ENCODE assay signal across 8 cellular contexts in genomic region chr3:179147571-179148445, GRCh38. TPM values are rescaled to one million over a fixed set of nuclear protein-coding genes. Genes with fewer than 3 reads are reported as not detected.
A peak's percentile ranks its signal among the peaks of the same experiment; 100 is the strongest.
DNase-seq lines count a peak whose midpoint lies in the region; TF ChIP-seq lines count a peak whose summit lies in the region.

Gene PIK3CA (plus strand): TSS chr3:179148357. CDS start chr3:179198826, 50,469 bp downstream.

- TF ChIP-seq EP300 in neural cell (conservative IDR thresholded peaks at IDR 0.05; ENCODE audit: poor library complexity, severe bottlenecking) (peak; percentile 34), stomach (IDR thresholded peaks at IDR 0.05) (no peak)

- H4K20me1 ChIP-seq in neural cell (ENCODE audit: insufficient read depth) = no peaks in the 10 kb centered on the region

- H3K27ac ChIP-seq in neural cell (ENCODE audit: low read length) = peak within 1 kb of the TSS; percentile 86
- peak within 1 kb of the TSS; percentile 96 to 99 (median 98) for H3K27ac ChIP-seq in stomach

- peaks cover 37% of the 10 kb centered on the region for H3K79me2 ChIP-seq in neural cell (replicated peaks; ENCODE audit: insufficient read depth, low read length)

- H3K4me1 ChIP-seq in stomach = peaks cover 4 to 41% (median 25%) of the 10 kb centered on the region in 4 donors

- TF ChIP-seq CTCF in fibroblast of villous mesenchyme (IDR thresholded peaks at IDR 0.05; ENCODE audit: insufficient read depth, low read depth, low read length) (no peak), neural cell (IDR thresholded peaks at IDR 0.05; ENCODE audit: poor library complexity, severe bottlenecking) (no peak), stomach (IDR thresholded peaks at IDR 0.05) (no peak)

- DNase-seq in ELF-1 (ENCODE audit: low read depth, low spot score) = peak; percentile 97
- peak; percentile 86 for DNase-seq in H7
- peak; percentile 100 for DNase-seq in M059J (ENCODE audit: low read depth)
- peak; percentile 96 to 98 for DNase-seq in SHP77 (lab: John Stamatoyannopoulos, UW)
- peak; percentile 90 for DNase-seq in activated effector memory CD4-positive, alpha-beta T cell treated with Interleukin-2 at 50 U/mL for 16 hours
- DNase-seq in fibroblast of villous mesenchyme (ENCODE audit: low read depth) = peak; percentile 99
- peak; percentile 94 for DNase-seq in stomach

- no peaks in the 10 kb centered on the region for H3K36me3 ChIP-seq in H7 (replicated peaks; ENCODE audit: control insufficient read depth, insufficient read depth, low read length)
- no peaks in the 10 kb centered on the region for H3K36me3 ChIP-seq in neural cell (ENCODE audit: insufficient read depth, low read length)
- H3K36me3 ChIP-seq in stomach = no peaks in the 10 kb centered on the region

- TF ChIP-seq RAD21 in neural cell (conservative IDR thresholded peaks at IDR 0.05) = no peak

- H3F3A ChIP-seq in neural cell (ENCODE audit: insufficient read depth, low read length, poor library complexity, severe bottlenecking) = no peaks in the 10 kb centered on the region

- H3K27me3 ChIP-seq in H7 (ENCODE audit: control insufficient read depth, insufficient read depth, low read length) (no peaks in the 10 kb centered on the region), neural cell (ENCODE audit: insufficient read depth, low read depth, low read length) (no peaks in the 10 kb centered on the region), stomach (no peaks in the 10 kb centered on the region)

- H2AFZ ChIP-seq in neural cell (ENCODE audit: low read depth, low read length) = peak within 1 kb of the TSS; percentile 66

- TF ChIP-seq POLR2A in stomach (IDR thresholded peaks at IDR 0.05) = peak in 2 of 4 donors; percentile 44 to 56

- H3K9me2 ChIP-seq in neural cell (ENCODE audit: insufficient read depth, low read length) = no peaks in the 10 kb centered on the region

- H3K9me3 ChIP-seq in neural cell (ENCODE audit: low read length) (no peaks in the 10 kb centered on the region), stomach (no peaks in the 10 kb centered on the region)

- H3K9ac ChIP-seq in neural cell (ENCODE audit: low read length) = peak within 1 kb of the TSS; percentile 90

- 0 to 1% (median 0%) methylated on average over 50 to 53 of the region's 53 CpGs for WGBS in stomach, 5 donors

- H3K4me3 ChIP-seq in H7 (ENCODE audit: insufficient read depth, low read depth, low read length) = peak within 1 kb of the TSS; percentile 92
- peak within 1 kb of the TSS; percentile 87 for H3K4me3 ChIP-seq in fibroblast of villous mesenchyme (ENCODE audit: low read depth, low read length)
- H3K4me3 ChIP-seq in neural cell (ENCODE audit: low read length) = peak within 1 kb of the TSS; percentile 89
- peak within 1 kb of the TSS; percentile 76 to 96 (median 88) for H3K4me3 ChIP-seq in stomach

- peak within 1 kb of the TSS; percentile 77 for H3K4me2 ChIP-seq in neural cell (ENCODE audit: low read length)

- intact Hi-C loops in stomach (cut with DNase I; ENCODE audit: low total_unique reads) = no loop called here

TF ChIP-seq in neural cell, 6 proteins besides CTCF, POLR2A, EP300 and RAD21:
- TF ChIP-seq TAF1 (IDR thresholded peaks at IDR 0.05; ENCODE audit: low read depth) (no peak), EZH2 (IDR thresholded peaks at IDR 0.05; ENCODE audit: borderline replicate concordance, insufficient read depth, low read length, poor library complexity, severe bottlenecking) (no peak), SMC3 (conservative IDR thresholded peaks at IDR 0.05; ENCODE audit: poor library complexity) (no peak), MXI1 (conservative IDR thresholded peaks at IDR 0.05; ENCODE audit: poor library complexity, severe bottlenecking) (peak; percentile 82), POLR2AphosphoS5 (IDR thresholded peaks at IDR 0.05) (peak; percentile 72)
- TF ChIP-seq, protein P1, sequence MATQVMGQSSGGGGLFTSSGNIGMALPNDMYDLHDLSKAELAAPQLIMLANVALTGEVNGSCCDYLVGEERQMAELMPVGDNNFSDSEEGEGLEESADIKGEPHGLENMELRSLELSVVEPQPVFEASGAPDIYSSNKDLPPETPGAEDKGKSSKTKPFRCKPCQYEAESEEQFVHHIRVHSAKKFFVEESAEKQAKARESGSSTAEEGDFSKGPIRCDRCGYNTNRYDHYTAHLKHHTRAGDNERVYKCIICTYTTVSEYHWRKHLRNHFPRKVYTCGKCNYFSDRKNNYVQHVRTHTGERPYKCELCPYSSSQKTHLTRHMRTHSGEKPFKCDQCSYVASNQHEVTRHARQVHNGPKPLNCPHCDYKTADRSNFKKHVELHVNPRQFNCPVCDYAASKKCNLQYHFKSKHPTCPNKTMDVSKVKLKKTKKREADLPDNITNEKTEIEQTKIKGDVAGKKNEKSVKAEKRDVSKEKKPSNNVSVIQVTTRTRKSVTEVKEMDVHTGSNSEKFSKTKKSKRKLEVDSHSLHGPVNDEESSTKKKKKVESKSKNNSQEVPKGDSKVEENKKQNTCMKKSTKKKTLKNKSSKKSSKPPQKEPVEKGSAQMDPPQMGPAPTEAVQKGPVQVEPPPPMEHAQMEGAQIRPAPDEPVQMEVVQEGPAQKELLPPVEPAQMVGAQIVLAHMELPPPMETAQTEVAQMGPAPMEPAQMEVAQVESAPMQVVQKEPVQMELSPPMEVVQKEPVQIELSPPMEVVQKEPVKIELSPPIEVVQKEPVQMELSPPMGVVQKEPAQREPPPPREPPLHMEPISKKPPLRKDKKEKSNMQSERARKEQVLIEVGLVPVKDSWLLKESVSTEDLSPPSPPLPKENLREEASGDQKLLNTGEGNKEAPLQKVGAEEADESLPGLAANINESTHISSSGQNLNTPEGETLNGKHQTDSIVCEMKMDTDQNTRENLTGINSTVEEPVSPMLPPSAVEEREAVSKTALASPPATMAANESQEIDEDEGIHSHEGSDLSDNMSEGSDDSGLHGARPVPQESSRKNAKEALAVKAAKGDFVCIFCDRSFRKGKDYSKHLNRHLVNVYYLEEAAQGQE (IDR thresholded peaks at IDR 0.05; ENCODE audit: borderline replicate concordance) = no peak

RNA-seq across cellular contexts. Expression of gene PIK3CA, which starts in this region (rescaled TPM):
- total RNA-seq in H7 (2014; rRNA removed; shearing (Covaris generic)) = 10.7 and 13.3 TPM in 2 replicates
- total RNA-seq in M059J (2014; rRNA removed; shearing (Covaris generic)) = 21.7 and 34.1 TPM in 2 replicates
- total RNA-seq in fibroblast of villous mesenchyme (20.0 and 30.2 TPM in 2 replicates), stomach (100 to 1,000 TPM in 1 of 5 donors, 10 to 100 TPM in 3, 1 to 10 TPM in 1; 2.6 to 144 (median 22.3) TPM)
- polyA plus RNA-seq in neural cell (14.2 and 15.2 TPM in 2 replicates), stomach (1 to 10 TPM; 3.4 to 5.6 (median 4.1) TPM)
- 56.7 and 62.7 TPM in 2 replicates for polyA minus RNA-seq in neural cell

Comparison
In these comparisons a context has a peak if more than half of its experiments do, and no peak if none do; other contexts are left out.
1. Peak in every context shown above with its lines: DNase-seq, H3K4me3 ChIP-seq and H3K27ac ChIP-seq.